ENCODE assay signal across 18 cellular contexts in the genomic region with DNA sequence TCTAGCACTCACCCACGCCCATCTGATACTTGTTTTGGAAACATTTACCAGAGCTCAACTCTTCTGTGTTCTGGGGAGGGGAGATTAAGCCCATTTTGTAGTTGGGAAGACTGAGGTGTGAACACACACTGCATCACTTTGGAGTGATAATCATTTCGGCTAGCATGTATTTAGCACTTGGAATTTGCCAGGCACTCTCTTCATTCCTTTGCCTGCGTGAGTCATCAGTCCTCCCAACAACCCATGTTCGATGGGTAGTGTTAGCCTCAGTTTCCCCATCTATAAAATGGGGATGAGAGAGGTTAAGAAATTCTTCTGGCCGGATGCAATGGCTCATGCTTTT.
DNase-seq lines count a peak whose midpoint lies in the region; FAIRE-seq and TF ChIP-seq lines count a peak whose summit lies in the region.
"Had no signal": no experiment of that assay in that cellular context is flagged by ENCODE, and none has a peak within 500 bp of the region (broad histone marks: within the 10 kb centered on the region; RNA-seq: fewer than 3 reads in every experiment).

No MANE protein-coding gene starts in this region.

- no peak overlapping the region for H2BK120ac ChIP-seq in neuronal stem cell (ENCODE audit: low read depth, low read length)

- H3K4me1 ChIP-seq in ACC112 (ENCODE audit: control insufficient read depth, insufficient read depth, low read length, unreplicated experiment), result peaks cover 29% of the 10 kb centered on the region
- H3K4me1 ChIP-seq in SJSA1 (replicated peaks), result peaks cover 43% of the 10 kb centered on the region
- peaks cover 14 to 25% of the 10 kb centered on the region in 2 donors for H3K4me1 ChIP-seq in neuronal stem cell (ENCODE audit: control insufficient read depth in 2 of 2, insufficient read depth in 1 of 2, low read depth in 1 of 2, low read length in 2 of 2)
- H3K4me1 ChIP-seq: HAP-1 had no signal

- H3K36me3 ChIP-seq in ACC112 (ENCODE audit: insufficient read depth, low read length), result no peaks in the 10 kb centered on the region; the same call in 1 of the 2 replicates
- peaks cover 3% of the 10 kb centered on the region; the same call in 1 of the 2 replicates for H3K36me3 ChIP-seq in SJSA1
- H3K36me3 ChIP-seq in neuronal stem cell (replicated peaks in 1 of 2; ENCODE audit: control insufficient read depth in 2 of 2, insufficient read depth in 2 of 2, low read length in 2 of 2), result peaks cover 0 to 44% of the 10 kb centered on the region in 2 donors
- H3K36me3 ChIP-seq: HAP-1 had no signal

- no peaks in the 10 kb centered on the region for H3K79me1 ChIP-seq in neuronal stem cell (ENCODE audit: low read depth, low read length)

- no CpG with 5 or more reads among the region's 5 CpGs for WGBS in neuronal stem cell (ENCODE audit: extremely low coverage in 2 of 2, insufficient read length in 2 of 2, insufficient replicate concordance in 1 of 2), 2 donors

- H3K27ac ChIP-seq in ACC112 (ENCODE audit: low read depth, low read length), result peak overlapping the region; percentile 40
- H3K27ac ChIP-seq in SJSA1, result peak overlapping the region; percentile 9; the same call in 1 of the 2 replicates
- H3K27ac ChIP-seq in neuronal stem cell (replicated peaks; ENCODE audit: low read length), result no peak overlapping the region
- H3K27ac ChIP-seq: RWPE1 had no signal

- H3K27me3 ChIP-seq in ACC112 (ENCODE audit: insufficient read depth, low read length), result no peaks in the 10 kb centered on the region
- no peaks in the 10 kb centered on the region for H3K27me3 ChIP-seq in SJSA1 (replicated peaks)
- H3K27me3 ChIP-seq in neuronal stem cell (ENCODE audit: control insufficient read depth in 3 of 3, insufficient read depth in 3 of 3, low read depth in 1 of 3, low read length in 3 of 3), result no peaks in the 10 kb centered on the region

- H2AK5ac ChIP-seq in neuronal stem cell (ENCODE audit: low read depth, low read length), result no peak overlapping the region

- DNase-seq in SJSA1 (ENCODE audit: low read depth in 1 of 2, low spot score in 2 of 2), result no peak
- DNase-seq in fibroblast of mammary gland (ENCODE audit: low read depth), result peak; percentile 30
- no peak for DNase-seq in neuronal stem cell (ENCODE audit: low spot score)
- no peak for DNase-seq in activated T-cell treated with anti-CD3 and anti-CD28 coated beads, Interleukin-2, amount 50 U/mL, for 48 hours
- no peak for DNase-seq in HPDE6-E6E7 (ENCODE audit: extremely low spot score)
- no peak for DNase-seq in NCI-H526 (lab: John Stamatoyannopoulos, UW)
- DNase-seq in RCC 7860 (ENCODE audit: low spot score), result no peak
- DNase-seq: activated B cell treated with CpG ODN at 0.5 μM for 24 hours; activated naive CD4-positive, alpha-beta T cell; cerebellar nuclear complex; effector CD4-positive, alpha-beta T cell; stimulated activated CD4-positive, alpha-beta T cell treated with anti-CD3 and anti-CD28 coated beads, Interleukin-12 subunit alpha, Interleukin-12 subunit beta, amount 100 ng/mL, for 4 hours; T-helper 9 cell had no signal

- no peak overlapping the region for H3K14ac ChIP-seq in neuronal stem cell (ENCODE audit: low read length)

- FAIRE-seq in RCC 7860 (lab: Jason Lieb, UNC), result no peak
- FAIRE-seq: A204.1, G401.6 had no signal

- H2BK12ac ChIP-seq in neuronal stem cell (ENCODE audit: low read length), result no peak overlapping the region

- H3K4me3 ChIP-seq in ACC112 (ENCODE audit: low read depth, low read length), result peak overlapping the region; percentile 12; the same call in 1 of the 2 replicates
- no peak overlapping the region for H3K4me3 ChIP-seq in SJSA1
- no peak overlapping the region for H3K4me3 ChIP-seq in fibroblast of mammary gland (ENCODE audit: control insufficient read depth, low read depth, low read length)
- H3K4me3 ChIP-seq in neuronal stem cell (ENCODE audit: low read length in 2 of 2), result no peak overlapping the region
- H3K4me3 ChIP-seq: HAP-1 had no signal

- H4K91ac ChIP-seq in neuronal stem cell (ENCODE audit: low read depth, low read length, poor library complexity), result no peak overlapping the region

- H2AFZ ChIP-seq in ACC112 (ENCODE audit: low read length, unreplicated experiment), result no peak overlapping the region
- H2AFZ ChIP-seq in neuronal stem cell (ENCODE audit: low read length), result no peak overlapping the region

- H3K9me3 ChIP-seq in SJSA1 (replicated peaks) (no peaks in the 10 kb centered on the region; the same call in 1 of the 2 replicates), neuronal stem cell (replicated peaks in 1 of 2; ENCODE audit: control insufficient read depth in 2 of 2, insufficient read depth in 1 of 2, low read depth in 1 of 2, low read length in 2 of 2) (peaks cover 12 to 13% of the 10 kb centered on the region in 2 donors)
- H3K9me3 ChIP-seq: HAP-1 had no signal

- no peak overlapping the region for H2BK5ac ChIP-seq in neuronal stem cell (ENCODE audit: low read length)

- H3K23ac ChIP-seq in neuronal stem cell (ENCODE audit: low read depth, low read length, poor library complexity), result no peak overlapping the region

- no peak overlapping the region for H4K8ac ChIP-seq in neuronal stem cell (ENCODE audit: low read depth, low read length)

- H3K18ac ChIP-seq in neuronal stem cell (ENCODE audit: low read length), result no peak overlapping the region

- no peak overlapping the region for H3K9ac ChIP-seq in neuronal stem cell (ENCODE audit: low read depth, low read length, poor library complexity)

- H3K4me2 ChIP-seq in neuronal stem cell (ENCODE audit: insufficient read depth, low read length, poor library complexity, severe bottlenecking), result no peak overlapping the region

- no peak for TF ChIP-seq CTCF in fibroblast of mammary gland (conservative IDR thresholded peaks at IDR 0.05; ENCODE audit: control insufficient read depth, insufficient read depth, low read depth, low read length)

- no peak overlapping the region for H3K4ac ChIP-seq in neuronal stem cell (ENCODE audit: low read length)

- no peaks in the 10 kb centered on the region for H3K79me2 ChIP-seq in ACC112 (ENCODE audit: control insufficient read depth, insufficient read depth, low read length, unreplicated experiment)

- peak overlapping the region; percentile 41 for H2BK15ac ChIP-seq in neuronal stem cell (ENCODE audit: low read length)
